ENCODE assay signal across 18 cellular contexts in genomic region chr2:184528119-184528518, GRCh38.
DNase-seq lines count a peak whose midpoint lies in the region; ATAC-seq, FAIRE-seq and TF ChIP-seq lines count a peak whose summit lies in the region.
"Had no signal": no experiment of that assay in that cellular context is flagged by ENCODE, and none has a peak within 500 bp of the region (broad histone marks: within the 10 kb centered on the region; RNA-seq: fewer than 3 reads in every experiment).

No MANE protein-coding gene starts in this region.

- POLR2A ChIA-PET in HCT116 (lab: Charles Lee), result no interaction called here
- POLR2A ChIA-PET in HEK293 (lab: Yijun Ruan, JAX), result no interaction called here
- POLR2A ChIA-PET in GM12878 (lab: Charles Lee), result no interaction called here

- H3K4me3 Mint-ChIP-seq in endodermal cell, result no peak overlapping the region
- H3K4me3 Mint-ChIP-seq: CD4-positive, alpha-beta memory T cell; H9 had no signal

- TF ChIP-seq RAD21 in HCT116 (IDR thresholded peaks at IDR 0.05; ENCODE audit: low read depth) (no peak), GM12878 (IDR thresholded peaks at IDR 0.05; ENCODE audit: insufficient read depth, low read depth, low read length) (no peak)

- CTCF ChIA-PET in HCT116 (lab: Charles Lee), result no interaction called here
- CTCF ChIA-PET in HEK293 (lab: Yijun Ruan, JAX), result no interaction called here
- CTCF ChIA-PET in GM12878 (lab: Yijun Ruan, JAX), result interaction anchor here (0.9 kb wide), 1 partner anchor 83 kb away, joined by 3 read pairs; no protein-coding TSS in a partner anchor

- H2AFZ ChIP-seq in HCT116 (ENCODE audit: low read depth, low read length, poor library complexity, severe bottlenecking), result no peak overlapping the region
- H2AFZ ChIP-seq in GM12878 (ENCODE audit: control insufficient read depth, low read depth, low read length), result no peak overlapping the region
- H2AFZ ChIP-seq in MM.1S (ENCODE audit: low read length), result no peak overlapping the region
- H2AFZ ChIP-seq: GM23248 had no signal

- H4K20me1 ChIP-seq in HCT116 (ENCODE audit: insufficient read depth) (no peaks in the 10 kb centered on the region), GM12878 (ENCODE audit: control insufficient read depth, insufficient read depth) (no peaks in the 10 kb centered on the region), MM.1S (ENCODE audit: insufficient read depth, low read length) (no peaks in the 10 kb centered on the region)

- SMC1A ChIA-PET in GM12878 (lab: Charles Lee; ENCODE audit: uncharacterized antibody, unreplicated experiment), result no interaction called here

- no peak for TF ChIP-seq POLR2A in HCT116 (IDR thresholded peaks at IDR 0.05; ENCODE audit: borderline replicate concordance, extremely low read depth, insufficient read depth, insufficient read length)
- TF ChIP-seq POLR2A in GM12878 (IDR thresholded peaks at IDR 0.05; ENCODE audit: low read depth, low read length), result no peak

- no peaks in the 10 kb centered on the region for H3K36me3 ChIP-seq in HCT116 (ENCODE audit: control insufficient read depth in 1 of 2, insufficient read depth in 2 of 2, low read length in 2 of 2)
- H3K36me3 ChIP-seq in HEK293 (ENCODE audit: control insufficient read depth in 2 of 2, insufficient read depth in 1 of 2, low read length in 2 of 2), result no peaks in the 10 kb centered on the region
- no peaks in the 10 kb centered on the region for H3K36me3 ChIP-seq in GM12878 (ENCODE audit: control insufficient read depth in 2 of 2, insufficient read depth in 2 of 2, low read length in 1 of 2)
- H3K36me3 ChIP-seq in endodermal cell (ENCODE audit: control insufficient read depth, insufficient read depth, low read length), result no peaks in the 10 kb centered on the region
- H3K36me3 ChIP-seq in MM.1S (replicated peaks; ENCODE audit: insufficient read depth, low read length), result no peaks in the 10 kb centered on the region

- no peaks in the 10 kb centered on the region for H3K27me3 Mint-ChIP-seq in endodermal cell (ENCODE audit: insufficient read depth)
- H3K27me3 Mint-ChIP-seq: CD4-positive, alpha-beta memory T cell had no signal

- BruUV-seq in HCT116 (replicated peaks; lab: Mats Ljungman, UMichigan) (no TSS peak), GM12878 (replicated peaks; lab: Mats Ljungman, UMichigan) (no TSS peak)

- no peak for DNase-seq in HCT116 (ENCODE audit: low read depth, low spot score)
- DNase-seq in GM12878 (ENCODE audit: low read depth, low spot score), result no peak
- DNase-seq in endodermal cell, result no peak
- no peak for DNase-seq in MM.1S
- DNase-seq in NOMO-1 treated with DMSO at 0.1 percent for 48 hours (lab: John Stamatoyannopoulos, UW; ENCODE audit: unreplicated experiment), result no peak
- no peak for DNase-seq in cerebellar cortex (ENCODE audit: low spot score)
- DNase-seq: C1 segment of cervical spinal cord; Calu3; CD4-positive, alpha-beta memory T cell; COR-L47; DMS79; EL; GDM1; GM23248; H9 had no signal

- no peaks in the 10 kb centered on the region for H3K4me1 ChIP-seq in HCT116 (ENCODE audit: control insufficient read depth in 1 of 2, insufficient read depth in 2 of 2, low read length in 2 of 2)
- no peaks in the 10 kb centered on the region for H3K4me1 ChIP-seq in HEK293 (ENCODE audit: control insufficient read depth, insufficient read depth, low read length)
- no peaks in the 10 kb centered on the region for H3K4me1 ChIP-seq in GM12878 (ENCODE audit: control insufficient read depth, insufficient read depth, low read length)
- no peaks in the 10 kb centered on the region for H3K4me1 ChIP-seq in endodermal cell (ENCODE audit: control insufficient read depth, insufficient read depth, low read length)
- no peaks in the 10 kb centered on the region for H3K4me1 ChIP-seq in MM.1S (ENCODE audit: low read length)

- H3K9me3 Mint-ChIP-seq in endodermal cell, result peaks cover 33% of the 10 kb centered on the region

- no peaks in the 10 kb centered on the region for H3F3A ChIP-seq in MM.1S (ENCODE audit: insufficient read depth, low read length)

- no peak for TF ChIP-seq EP300 in GM12878 (IDR thresholded peaks at IDR 0.05; ENCODE audit: borderline replicate concordance in 1 of 2, control insufficient read depth in 1 of 2, low read depth in 2 of 2, low read length in 2 of 2)

- no peak overlapping the region for H3K27ac ChIP-seq in HCT116 (ENCODE audit: low read depth, low read length)
- no peak overlapping the region for H3K27ac ChIP-seq in HEK293 (ENCODE audit: extremely low read depth, low read depth, low read length)
- no peak overlapping the region for H3K27ac ChIP-seq in GM12878 (ENCODE audit: control insufficient read depth, insufficient read depth)
- no peak overlapping the region for H3K27ac ChIP-seq in endodermal cell (ENCODE audit: low read depth, low read length)
- no peak overlapping the region for H3K27ac ChIP-seq in MM.1S (ENCODE audit: low read length)
- H3K27ac ChIP-seq: GM23248 had no signal

- no peak overlapping the region for H3K27ac Mint-ChIP-seq in endodermal cell
- H3K27ac Mint-ChIP-seq: CD4-positive, alpha-beta memory T cell; H9 had no signal

- in situ Hi-C loops in GM12878 (cut with MboI), result no loop called here

- ATAC-seq in HCT116 (no peak), GM12878 (no peak)

- intact Hi-C loops in HCT116 (cut with micrococcal nuclease), result no loop called here
- intact Hi-C loops in GM12878 (cut with micrococcal nuclease; ENCODE audit: unreplicated experiment), result no loop called here

- no peak overlapping the region for H3K9ac ChIP-seq in HCT116 (ENCODE audit: low read length)
- no peak overlapping the region for H3K9ac ChIP-seq in GM12878 (ENCODE audit: control insufficient read depth, insufficient read depth, low read length)
- no peak overlapping the region for H3K9ac ChIP-seq in endodermal cell (ENCODE audit: extremely low read depth, low read length, poor library complexity, severe bottlenecking)
- no peak overlapping the region for H3K9ac ChIP-seq in MM.1S (ENCODE audit: low read length)
- H3K9ac ChIP-seq: GM23248 had no signal

- H3K79me2 ChIP-seq in HCT116 (ENCODE audit: insufficient read depth, low read length) (no peaks in the 10 kb centered on the region), GM12878 (ENCODE audit: control insufficient read depth, insufficient read depth, low read length) (no peaks in the 10 kb centered on the region), MM.1S (ENCODE audit: low read length) (no peaks in the 10 kb centered on the region)

- TF ChIP-seq CTCF in HCT116 (IDR thresholded peaks at IDR 0.05 in 2 of 3, conservative IDR thresholded peaks at IDR 0.05 in 1 of 3; ENCODE audit: borderline replicate concordance in 1 of 3, insufficient read depth in 1 of 3, low read depth in 2 of 3, low read length in 2 of 3) (no peak), HEK293 (tag by site-specific recombination; IDR thresholded peaks at IDR 0.05) (no peak), GM12878 (IDR thresholded peaks at IDR 0.05 in 2 of 3, conservative IDR thresholded peaks at IDR 0.05 in 1 of 3; ENCODE audit: control insufficient read depth in 2 of 3, extremely low read depth in 1 of 3, insufficient read depth in 1 of 3, low read depth in 3 of 3, low read length in 3 of 3) (no peak), endodermal cell (conservative IDR thresholded peaks at IDR 0.05) (no peak), MM.1S (IDR thresholded peaks at IDR 0.05; ENCODE audit: low read length) (no peak)

- H3K4me1 Mint-ChIP-seq in endodermal cell, result no peaks in the 10 kb centered on the region
- H3K4me1 Mint-ChIP-seq: CD4-positive, alpha-beta memory T cell; H9 had no signal

- no peak for FAIRE-seq in GM12878 (lab: Jason Lieb, UNC)
- FAIRE-seq: GM12891, GM18507 had no signal

- RAD21 ChIA-PET in HCT116 (lab: Charles Lee; ENCODE audit: low non-redundant PET in 1 of 2, low total read pairs in 2 of 2, uncharacterized antibody in 2 of 2, unreplicated experiment in 2 of 2) (no interaction called here), GM12878 (lab: Charles Lee; ENCODE audit: unreplicated experiment) (no interaction called here)

- 0% methylated on average over 2 of the region's 2 CpGs for WGBS in GM12878 (ENCODE audit: insufficient coverage, insufficient replicate concordance, low lambda C conversion rate, missing lambda C conversion rate)
- 75 to 93% methylated on average over 1 to 2 of the region's 2 CpGs for WGBS in endodermal cell (ENCODE audit: insufficient coverage in 1 of 2, insufficient read length in 1 of 2), 2 experiments

- no peak overlapping the region for H3K4me3 ChIP-seq in HCT116 (replicated peaks in 1 of 2; ENCODE audit: low read depth in 1 of 2, low read length in 2 of 2)
- no peak overlapping the region for H3K4me3 ChIP-seq in HEK293 (ENCODE audit: low read depth, low read length)
- no peak overlapping the region for H3K4me3 ChIP-seq in GM12878
- H3K4me3 ChIP-seq in endodermal cell (ENCODE audit: low read length), result peak overlapping the region; percentile 28
- no peak overlapping the region for H3K4me3 ChIP-seq in MM.1S (ENCODE audit: low read length)
- H3K4me3 ChIP-seq: GM23248 had no signal

- H3K27me3 ChIP-seq in HCT116 (ENCODE audit: insufficient read depth, low read length), result no peaks in the 10 kb centered on the region
- no peaks in the 10 kb centered on the region for H3K27me3 ChIP-seq in GM12878 (replicated peaks in 1 of 2; ENCODE audit: control insufficient read depth in 2 of 2, insufficient read depth in 2 of 2, low read length in 1 of 2)
- H3K27me3 ChIP-seq in endodermal cell (ENCODE audit: control insufficient read depth, insufficient read depth, low read length, poor library complexity, severe bottlenecking), result no peaks in the 10 kb centered on the region
- H3K27me3 ChIP-seq in MM.1S (replicated peaks; ENCODE audit: insufficient read depth, low read length), result no peaks in the 10 kb centered on the region

- H3K9me3 ChIP-seq in HCT116 (ENCODE audit: control insufficient read depth in 1 of 2, insufficient read depth in 1 of 2, low read depth in 1 of 2, low read length in 2 of 2), result peaks cover 6 to 16% of the 10 kb centered on the region in 2 experiments; a peak in 2 of 4 replicates
- H3K9me3 ChIP-seq in HEK293 (ENCODE audit: control insufficient read depth, insufficient read depth, low read depth, low read length), result no peaks in the 10 kb centered on the region
- peaks cover 2% of the 10 kb centered on the region; the same call in 1 of the 3 replicates for H3K9me3 ChIP-seq in GM12878 (replicated peaks; ENCODE audit: control insufficient read depth, insufficient read depth, low read length)
- peaks cover 17% of the 10 kb centered on the region for H3K9me3 ChIP-seq in endodermal cell (ENCODE audit: control insufficient read depth, low read length)
- H3K9me3 ChIP-seq in MM.1S (replicated peaks; ENCODE audit: insufficient read depth, low read length), result no peaks in the 10 kb centered on the region

- H3K36me3 Mint-ChIP-seq in endodermal cell (ENCODE audit: low read depth), result peaks cover 5% of the 10 kb centered on the region
- H3K36me3 Mint-ChIP-seq: CD4-positive, alpha-beta memory T cell had no signal

- H3K4me2 ChIP-seq in HCT116 (ENCODE audit: low read length) (no peak overlapping the region), GM12878 (ENCODE audit: control insufficient read depth, insufficient read depth) (no peak overlapping the region), MM.1S (ENCODE audit: low read depth, low read length) (no peak overlapping the region)

- H3K9me2 ChIP-seq in HCT116 (ENCODE audit: insufficient read depth), result no peaks in the 10 kb centered on the region
- H3K9me2 ChIP-seq in MM.1S (replicated peaks; ENCODE audit: insufficient read depth, low read length), result no peaks in the 10 kb centered on the region

TF ChIP-seq in GM12878, 131 proteins besides CTCF, POLR2A, EP300 and RAD21 (continues in another document):
- no peak for TF ChIP-seq ZNF274 (IDR thresholded peaks at IDR 0.05; ENCODE audit: insufficient read depth, insufficient read length)
